In genomic region chr5:119367502-119368237, GRCh38 we compare ENCODE assay signal across 8 cellular contexts. TPM values are rescaled to one million over a fixed set of nuclear protein-coding genes. Genes with fewer than 3 reads are reported as not detected.
DNase-seq lines count a peak whose midpoint lies in the region; ATAC-seq and TF ChIP-seq lines count a peak whose summit lies in the region.

No MANE protein-coding gene starts in this region.

- no peaks in the 10 kb centered on the region for H3K9me3 Mint-ChIP-seq in effector memory CD8-positive, alpha-beta T cell

- H3K79me2 ChIP-seq in Loucy (ENCODE audit: insufficient read depth, low read length): peaks cover 70% of the 10 kb centered on the region

- ATAC-seq in GM21619 (IDR thresholded peaks at IDR 0.05; ENCODE audit: unreplicated experiment) (peak; percentile 75), heart right ventricle (no peak)
- peak; percentile 48 for ATAC-seq in effector memory CD8-positive, alpha-beta T cell (replicated peaks)

- H3K9ac ChIP-seq in Loucy (ENCODE audit: low read depth, low read length, poor library complexity, severe bottlenecking): peak overlapping the region; percentile 15

- peak overlapping the region in 1 of 10 donors; percentile 64 for H3K27ac ChIP-seq in heart right ventricle

- H3K27me3 ChIP-seq in Loucy (ENCODE audit: insufficient read depth, low read length, poor library complexity, severe bottlenecking) (no peaks in the 10 kb centered on the region), heart right ventricle (no peaks in the 10 kb centered on the region)

- H3K27me3 Mint-ChIP-seq in effector memory CD8-positive, alpha-beta T cell: no peaks in the 10 kb centered on the region

- peak overlapping the region; percentile 68 to 72 for H3K4me3 Mint-ChIP-seq in effector memory CD8-positive, alpha-beta T cell

- H3K27ac Mint-ChIP-seq in effector memory CD8-positive, alpha-beta T cell: peak overlapping the region; percentile 95 to 97

- peaks cover 31% of the 10 kb centered on the region for H3K4me1 ChIP-seq in Loucy (ENCODE audit: insufficient read depth, low read length, poor library complexity, severe bottlenecking)
- peaks cover 0 to 76% (median 25%) of the 10 kb centered on the region in 9 donors for H3K4me1 ChIP-seq in heart right ventricle

- H3K9me2 ChIP-seq in Loucy (replicated peaks; ENCODE audit: low read depth, low read length): no peaks in the 10 kb centered on the region

- H3K36me3 ChIP-seq in Loucy (ENCODE audit: insufficient read depth, low read length) (no peaks in the 10 kb centered on the region; the same call in 1 of the 2 replicates), heart right ventricle (no peaks in the 10 kb centered on the region)

- H4K20me1 ChIP-seq in Loucy (ENCODE audit: insufficient read depth, low read length, poor library complexity, severe bottlenecking): no peaks in the 10 kb centered on the region

- intact Hi-C loops in heart right ventricle (cut with DNase I): no loop called here

- H3F3A ChIP-seq in Loucy (ENCODE audit: low read depth): no peaks in the 10 kb centered on the region

- peak; percentile 85 for DNase-seq in GM12865 (ENCODE audit: low read depth)
- no peak for DNase-seq in effector memory CD8-positive, alpha-beta T cell
- DNase-seq in NCI-H2029 treated with DMSO at 0.1 percent for 48 hours (lab: John Stamatoyannopoulos, UW): no peak
- no peak for DNase-seq in heart right ventricle
- DNase-seq in DMS153 treated with DMSO at 0.1 percent for 48 hours (lab: John Stamatoyannopoulos, UW; ENCODE audit: unreplicated experiment): no peak
- DNase-seq in NCI-H2227 treated with DMSO at 0.1 percent for 48 hours (lab: John Stamatoyannopoulos, UW): no peak

- peak overlapping the region; percentile 45 for H3K4me2 ChIP-seq in Loucy (ENCODE audit: low read depth, low read length, poor library complexity, severe bottlenecking)

- H3K36me3 Mint-ChIP-seq in effector memory CD8-positive, alpha-beta T cell (ENCODE audit: insufficient read depth): peaks cover 20% of the 10 kb centered on the region

- WGBS in heart right ventricle, 2 donors: 41 to 42% methylated on average over 1 of the region's 1 CpG

- no peak for TF ChIP-seq CTCF in GM12865 (IDR thresholded peaks at IDR 0.05; ENCODE audit: insufficient read depth, low read depth, low read length, missing control alignments)
- TF ChIP-seq CTCF in Loucy (conservative IDR thresholded peaks at IDR 0.05; ENCODE audit: low read length): no peak
- no peak for TF ChIP-seq CTCF in heart right ventricle (IDR thresholded peaks at IDR 0.05)

- peaks cover 53 to 79% of the 10 kb centered on the region in 2 donors for H3K4me1 Mint-ChIP-seq in effector memory CD8-positive, alpha-beta T cell (ENCODE audit: low read depth in 2 of 2)

- H3K4me3 ChIP-seq in GM12865 (ENCODE audit: low read depth, low read length) (peak overlapping the region; percentile 19), Loucy (ENCODE audit: low read length, poor library complexity, severe bottlenecking) (no peak overlapping the region), heart right ventricle (no peak overlapping the region)

- H3K9me3 ChIP-seq in Loucy (ENCODE audit: insufficient read depth, low read depth, low read length) (no peaks in the 10 kb centered on the region), heart right ventricle (no peaks in the 10 kb centered on the region)

- no peak overlapping the region for H2AFZ ChIP-seq in Loucy (ENCODE audit: low read length)

RNA-seq across cellular contexts. Expression of gene TNFAIP8, which starts 11.9 kb away (rescaled TPM):
- 10 to 100 TPM in 6 of 10 donors, 1 to 10 TPM in 4; 3.3 to 30.8 (median 10.1) TPM for total RNA-seq in heart right ventricle
- 1 to 10 TPM; 6.1 to 7.4 TPM for polyA plus RNA-seq in heart right ventricle

Comparison
In these comparisons a context has a peak if more than half of its experiments do, and no peak if none do; other contexts are left out.
1. ATAC-seq: peak in GM21619 (single experiment) and effector memory CD8-positive, alpha-beta T cell (single experiment); none in heart right ventricle (0 of 8).